In the genomic region with DNA sequence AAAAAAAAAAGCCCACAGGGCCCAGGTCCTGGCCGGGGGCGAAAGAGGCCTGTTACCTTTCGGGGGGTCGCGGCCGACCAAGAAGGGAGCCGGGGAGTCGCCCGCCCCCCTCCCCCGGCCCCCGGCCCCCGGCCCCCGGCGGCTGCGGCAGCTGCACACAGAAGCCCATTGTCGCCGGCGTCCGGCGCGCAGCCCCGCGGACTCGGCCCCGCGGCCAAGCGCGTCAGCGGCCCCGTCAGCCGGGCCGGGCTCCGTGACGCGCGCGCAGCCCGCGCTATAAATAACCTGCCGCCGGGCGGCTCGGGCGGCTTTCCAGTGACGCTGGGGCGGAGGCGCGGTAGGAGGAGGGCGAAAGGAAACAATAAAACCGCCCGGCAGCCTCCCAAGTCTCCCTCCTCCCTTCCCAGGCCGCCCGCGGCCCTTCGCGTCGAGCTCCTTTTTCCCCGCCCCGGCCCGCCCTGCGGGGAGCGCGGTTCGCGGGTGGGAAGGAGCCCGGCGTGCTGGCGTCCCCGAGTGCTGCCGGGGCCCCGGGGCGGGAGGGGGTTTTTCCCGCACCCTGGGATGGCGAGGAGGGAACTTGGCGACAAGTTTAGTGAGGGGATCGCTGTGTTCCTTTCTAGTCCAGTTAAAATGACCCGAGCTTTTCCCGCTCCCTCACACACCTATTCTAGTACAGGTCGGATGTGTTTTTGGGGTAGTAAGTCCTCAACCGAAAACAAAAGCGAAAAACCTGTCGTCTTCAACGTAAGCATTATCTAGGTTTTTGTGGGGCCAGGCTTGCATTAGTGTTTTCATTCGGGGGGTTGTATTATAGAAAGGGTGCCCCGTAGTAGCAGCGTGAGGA, we compare ENCODE assay signal across 1 cellular context.
TF ChIP-seq lines count a peak whose summit lies in the region.

No MANE protein-coding gene starts in this region.

TF ChIP-seq in H1, 55 proteins besides CTCF, POLR2A, EP300 and RAD21 (continued from another document):
- 0 out of 4 replicates have a peak, but pooled peaks of 1 of the 2 experiments have one; percentile 62 for TF ChIP-seq HDAC2 (IDR thresholded peaks at IDR 0.05; ENCODE audit: borderline replicate concordance in 1 of 2, low read depth in 2 of 2, low read length in 2 of 2)
- 0 out of 2 replicates have a peak, but pooled peaks have one; percentile 12 for TF ChIP-seq NRF1 (IDR thresholded peaks at IDR 0.05; ENCODE audit: low read depth, low read length)
- TF ChIP-seq SP2 (IDR thresholded peaks at IDR 0.05; ENCODE audit: low read length) = no peak
- TF ChIP-seq POLR2AphosphoS5 (IDR thresholded peaks at IDR 0.05; ENCODE audit: low read depth, low read length) = peak; percentile 39
- TF ChIP-seq RBBP5 (IDR thresholded peaks at IDR 0.05; ENCODE audit: borderline replicate concordance, low read depth, low read length) = peak; percentile 87; the same call in 1 of the 2 replicates
- TF ChIP-seq KDM4A (IDR thresholded peaks at IDR 0.05; ENCODE audit: low read depth, low read length, severe bottlenecking) = peak; percentile 44
- no peak for TF ChIP-seq CHD2 (IDR thresholded peaks at IDR 0.05; ENCODE audit: low read length)
- TF ChIP-seq BACH1 (IDR thresholded peaks at IDR 0.05; ENCODE audit: low read length) = no peak; the same call in 1 of the 2 replicates
- TF ChIP-seq, protein P1, sequence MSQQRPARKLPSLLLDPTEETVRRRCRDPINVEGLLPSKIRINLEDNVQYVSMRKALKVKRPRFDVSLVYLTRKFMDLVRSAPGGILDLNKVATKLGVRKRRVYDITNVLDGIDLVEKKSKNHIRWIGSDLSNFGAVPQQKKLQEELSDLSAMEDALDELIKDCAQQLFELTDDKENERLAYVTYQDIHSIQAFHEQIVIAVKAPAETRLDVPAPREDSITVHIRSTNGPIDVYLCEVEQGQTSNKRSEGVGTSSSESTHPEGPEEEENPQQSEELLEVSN (IDR thresholded peaks at IDR 0.05) = peak; percentile 66
- TF ChIP-seq EZH2 (IDR thresholded peaks at IDR 0.05; ENCODE audit: low read depth, low read length, severe bottlenecking) = no peak
- TF ChIP-seq, protein P2, sequence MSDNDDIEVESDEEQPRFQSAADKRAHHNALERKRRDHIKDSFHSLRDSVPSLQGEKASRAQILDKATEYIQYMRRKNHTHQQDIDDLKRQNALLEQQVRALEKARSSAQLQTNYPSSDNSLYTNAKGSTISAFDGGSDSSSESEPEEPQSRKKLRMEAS (IDR thresholded peaks at IDR 0.05) = 0 out of 2 replicates have a peak, but pooled peaks have one; percentile 10
- no peak for TF ChIP-seq HDAC6 (IDR thresholded peaks at IDR 0.05; ENCODE audit: low read depth, low read length)
- TF ChIP-seq CBX5 (IDR thresholded peaks at IDR 0.05; ENCODE audit: low read depth, low read length) = no peak
- TF ChIP-seq, protein P3, sequence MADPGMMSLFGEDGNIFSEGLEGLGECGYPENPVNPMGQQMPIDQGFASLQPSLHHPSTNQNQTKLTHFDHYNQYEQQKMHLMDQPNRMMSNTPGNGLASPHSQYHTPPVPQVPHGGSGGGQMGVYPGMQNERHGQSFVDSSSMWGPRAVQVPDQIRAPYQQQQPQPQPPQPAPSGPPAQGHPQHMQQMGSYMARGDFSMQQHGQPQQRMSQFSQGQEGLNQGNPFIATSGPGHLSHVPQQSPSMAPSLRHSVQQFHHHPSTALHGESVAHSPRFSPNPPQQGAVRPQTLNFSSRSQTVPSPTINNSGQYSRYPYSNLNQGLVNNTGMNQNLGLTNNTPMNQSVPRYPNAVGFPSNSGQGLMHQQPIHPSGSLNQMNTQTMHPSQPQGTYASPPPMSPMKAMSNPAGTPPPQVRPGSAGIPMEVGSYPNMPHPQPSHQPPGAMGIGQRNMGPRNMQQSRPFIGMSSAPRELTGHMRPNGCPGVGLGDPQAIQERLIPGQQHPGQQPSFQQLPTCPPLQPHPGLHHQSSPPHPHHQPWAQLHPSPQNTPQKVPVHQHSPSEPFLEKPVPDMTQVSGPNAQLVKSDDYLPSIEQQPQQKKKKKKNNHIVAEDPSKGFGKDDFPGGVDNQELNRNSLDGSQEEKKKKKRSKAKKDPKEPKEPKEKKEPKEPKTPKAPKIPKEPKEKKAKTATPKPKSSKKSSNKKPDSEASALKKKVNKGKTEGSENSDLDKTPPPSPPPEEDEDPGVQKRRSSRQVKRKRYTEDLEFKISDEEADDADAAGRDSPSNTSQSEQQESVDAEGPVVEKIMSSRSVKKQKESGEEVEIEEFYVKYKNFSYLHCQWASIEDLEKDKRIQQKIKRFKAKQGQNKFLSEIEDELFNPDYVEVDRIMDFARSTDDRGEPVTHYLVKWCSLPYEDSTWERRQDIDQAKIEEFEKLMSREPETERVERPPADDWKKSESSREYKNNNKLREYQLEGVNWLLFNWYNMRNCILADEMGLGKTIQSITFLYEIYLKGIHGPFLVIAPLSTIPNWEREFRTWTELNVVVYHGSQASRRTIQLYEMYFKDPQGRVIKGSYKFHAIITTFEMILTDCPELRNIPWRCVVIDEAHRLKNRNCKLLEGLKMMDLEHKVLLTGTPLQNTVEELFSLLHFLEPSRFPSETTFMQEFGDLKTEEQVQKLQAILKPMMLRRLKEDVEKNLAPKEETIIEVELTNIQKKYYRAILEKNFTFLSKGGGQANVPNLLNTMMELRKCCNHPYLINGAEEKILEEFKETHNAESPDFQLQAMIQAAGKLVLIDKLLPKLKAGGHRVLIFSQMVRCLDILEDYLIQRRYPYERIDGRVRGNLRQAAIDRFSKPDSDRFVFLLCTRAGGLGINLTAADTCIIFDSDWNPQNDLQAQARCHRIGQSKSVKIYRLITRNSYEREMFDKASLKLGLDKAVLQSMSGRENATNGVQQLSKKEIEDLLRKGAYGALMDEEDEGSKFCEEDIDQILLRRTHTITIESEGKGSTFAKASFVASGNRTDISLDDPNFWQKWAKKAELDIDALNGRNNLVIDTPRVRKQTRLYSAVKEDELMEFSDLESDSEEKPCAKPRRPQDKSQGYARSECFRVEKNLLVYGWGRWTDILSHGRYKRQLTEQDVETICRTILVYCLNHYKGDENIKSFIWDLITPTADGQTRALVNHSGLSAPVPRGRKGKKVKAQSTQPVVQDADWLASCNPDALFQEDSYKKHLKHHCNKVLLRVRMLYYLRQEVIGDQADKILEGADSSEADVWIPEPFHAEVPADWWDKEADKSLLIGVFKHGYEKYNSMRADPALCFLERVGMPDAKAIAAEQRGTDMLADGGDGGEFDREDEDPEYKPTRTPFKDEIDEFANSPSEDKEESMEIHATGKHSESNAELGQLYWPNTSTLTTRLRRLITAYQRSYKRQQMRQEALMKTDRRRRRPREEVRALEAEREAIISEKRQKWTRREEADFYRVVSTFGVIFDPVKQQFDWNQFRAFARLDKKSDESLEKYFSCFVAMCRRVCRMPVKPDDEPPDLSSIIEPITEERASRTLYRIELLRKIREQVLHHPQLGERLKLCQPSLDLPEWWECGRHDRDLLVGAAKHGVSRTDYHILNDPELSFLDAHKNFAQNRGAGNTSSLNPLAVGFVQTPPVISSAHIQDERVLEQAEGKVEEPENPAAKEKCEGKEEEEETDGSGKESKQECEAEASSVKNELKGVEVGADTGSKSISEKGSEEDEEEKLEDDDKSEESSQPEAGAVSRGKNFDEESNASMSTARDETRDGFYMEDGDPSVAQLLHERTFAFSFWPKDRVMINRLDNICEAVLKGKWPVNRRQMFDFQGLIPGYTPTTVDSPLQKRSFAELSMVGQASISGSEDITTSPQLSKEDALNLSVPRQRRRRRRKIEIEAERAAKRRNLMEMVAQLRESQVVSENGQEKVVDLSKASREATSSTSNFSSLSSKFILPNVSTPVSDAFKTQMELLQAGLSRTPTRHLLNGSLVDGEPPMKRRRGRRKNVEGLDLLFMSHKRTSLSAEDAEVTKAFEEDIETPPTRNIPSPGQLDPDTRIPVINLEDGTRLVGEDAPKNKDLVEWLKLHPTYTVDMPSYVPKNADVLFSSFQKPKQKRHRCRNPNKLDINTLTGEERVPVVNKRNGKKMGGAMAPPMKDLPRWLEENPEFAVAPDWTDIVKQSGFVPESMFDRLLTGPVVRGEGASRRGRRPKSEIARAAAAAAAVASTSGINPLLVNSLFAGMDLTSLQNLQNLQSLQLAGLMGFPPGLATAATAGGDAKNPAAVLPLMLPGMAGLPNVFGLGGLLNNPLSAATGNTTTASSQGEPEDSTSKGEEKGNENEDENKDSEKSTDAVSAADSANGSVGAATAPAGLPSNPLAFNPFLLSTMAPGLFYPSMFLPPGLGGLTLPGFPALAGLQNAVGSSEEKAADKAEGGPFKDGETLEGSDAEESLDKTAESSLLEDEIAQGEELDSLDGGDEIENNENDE (IDR thresholded peaks at IDR 0.05; ENCODE audit: insufficient replicate concordance, low read length) = no peak
- TF ChIP-seq, protein P4, sequence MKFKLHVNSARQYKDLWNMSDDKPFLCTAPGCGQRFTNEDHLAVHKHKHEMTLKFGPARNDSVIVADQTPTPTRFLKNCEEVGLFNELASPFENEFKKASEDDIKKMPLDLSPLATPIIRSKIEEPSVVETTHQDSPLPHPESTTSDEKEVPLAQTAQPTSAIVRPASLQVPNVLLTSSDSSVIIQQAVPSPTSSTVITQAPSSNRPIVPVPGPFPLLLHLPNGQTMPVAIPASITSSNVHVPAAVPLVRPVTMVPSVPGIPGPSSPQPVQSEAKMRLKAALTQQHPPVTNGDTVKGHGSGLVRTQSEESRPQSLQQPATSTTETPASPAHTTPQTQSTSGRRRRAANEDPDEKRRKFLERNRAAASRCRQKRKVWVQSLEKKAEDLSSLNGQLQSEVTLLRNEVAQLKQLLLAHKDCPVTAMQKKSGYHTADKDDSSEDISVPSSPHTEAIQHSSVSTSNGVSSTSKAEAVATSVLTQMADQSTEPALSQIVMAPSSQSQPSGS (IDR thresholded peaks at IDR 0.05; ENCODE audit: low read length) = no peak
- TF ChIP-seq TEAD4 (IDR thresholded peaks at IDR 0.05; ENCODE audit: low read depth, low read length) = no peak
- no peak for TF ChIP-seq KDM5A (IDR thresholded peaks at IDR 0.05; ENCODE audit: low read length)
- no peak for TF ChIP-seq CBX8 (IDR thresholded peaks at IDR 0.05; ENCODE audit: borderline replicate concordance, low read depth, low read length)
- TF ChIP-seq GABPA (IDR thresholded peaks at IDR 0.05; ENCODE audit: borderline replicate concordance, insufficient read depth, low read length) = no peak
- no peak for TF ChIP-seq RXRA (IDR thresholded peaks at IDR 0.05; ENCODE audit: insufficient read depth, low read depth, low read length)
- TF ChIP-seq TAF7 (optimal IDR thresholded peaks at IDR 0.05; ENCODE audit: borderline replicate concordance, low read depth, low read length) = peak; percentile 61
- TF ChIP-seq, protein P5, sequence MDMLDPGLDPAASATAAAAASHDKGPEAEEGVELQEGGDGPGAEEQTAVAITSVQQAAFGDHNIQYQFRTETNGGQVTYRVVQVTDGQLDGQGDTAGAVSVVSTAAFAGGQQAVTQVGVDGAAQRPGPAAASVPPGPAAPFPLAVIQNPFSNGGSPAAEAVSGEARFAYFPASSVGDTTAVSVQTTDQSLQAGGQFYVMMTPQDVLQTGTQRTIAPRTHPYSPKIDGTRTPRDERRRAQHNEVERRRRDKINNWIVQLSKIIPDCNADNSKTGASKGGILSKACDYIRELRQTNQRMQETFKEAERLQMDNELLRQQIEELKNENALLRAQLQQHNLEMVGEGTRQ (IDR thresholded peaks at IDR 0.05; ENCODE audit: low read length) = no peak
- TF ChIP-seq SP1 (IDR thresholded peaks at IDR 0.05; ENCODE audit: low read depth, low read length) = no peak
- peak; percentile 73; the same call in 1 of the 2 replicates for TF ChIP-seq TBP (IDR thresholded peaks at IDR 0.05; ENCODE audit: low read depth, low read length)
- TF ChIP-seq TAF1 (IDR thresholded peaks at IDR 0.05; ENCODE audit: low read depth, low read length) = peak; percentile 80
- TF ChIP-seq EGR1 (IDR thresholded peaks at IDR 0.05; ENCODE audit: borderline replicate concordance, low read depth, low read length) = no peak
- TF ChIP-seq PHF8 (conservative IDR thresholded peaks at IDR 0.05; ENCODE audit: low read depth, low read length) = peak; percentile 64
- no peak for TF ChIP-seq SIRT6 (IDR thresholded peaks at IDR 0.05; ENCODE audit: low read length)
- no peak for TF ChIP-seq ASH2L (IDR thresholded peaks at IDR 0.05; ENCODE audit: low read length)
- TF ChIP-seq, protein P6, sequence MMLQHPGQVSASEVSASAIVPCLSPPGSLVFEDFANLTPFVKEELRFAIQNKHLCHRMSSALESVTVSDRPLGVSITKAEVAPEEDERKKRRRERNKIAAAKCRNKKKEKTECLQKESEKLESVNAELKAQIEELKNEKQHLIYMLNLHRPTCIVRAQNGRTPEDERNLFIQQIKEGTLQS (IDR thresholded peaks at IDR 0.05; ENCODE audit: insufficient read depth, low read depth, low read length) = no peak
- TF ChIP-seq SIX5 (IDR thresholded peaks at IDR 0.05; ENCODE audit: low read depth, low read length) = no peak
- TF ChIP-seq CREB1 (IDR thresholded peaks at IDR 0.05) = peak; percentile 82
